In genomic region chr22:44091751-44092150, GRCh38 we compare ENCODE assay signal across 21 cellular contexts.
"Had no signal": no experiment of that assay in that cellular context is flagged by ENCODE, and none has a peak within 500 bp of the region (broad histone marks: within the 10 kb centered on the region; RNA-seq: fewer than 3 reads in every experiment).

No MANE protein-coding gene starts in this region.

- H2AFZ ChIP-seq: hepatocyte, neural progenitor cell, parathyroid adenoma had no signal

- H3K4me2 ChIP-seq: hepatocyte, neural progenitor cell had no signal

- H3K79me2 ChIP-seq: hepatocyte, parathyroid adenoma had no signal

- H3K27ac Mint-ChIP-seq: mesothelial cell of epicardium; natural killer cell; nephron progenitor cell; neural progenitor cell; stimulated activated effector memory CD8-positive, alpha-beta T cell treated with anti-CD3 and anti-CD28 coated beads, Interleukin-12 subunit alpha, Interleukin-12 subunit beta, amount 100 ng/mL, for 72 hours; stimulated activated naive CD8-positive, alpha-beta T cell treated with anti-CD3 and anti-CD28 coated beads, Interleukin-15, Interleukin-2, amounts not matched to agents 100 ng/mL and 50 ng/mL, for 24 hours had no signal

- H3K27me3 ChIP-seq: hepatocyte, left lung, neural progenitor cell, neutrophil, right lobe of liver, suprapubic skin, tibial artery, upper lobe of right lung had no signal

- H3K4me1 Mint-ChIP-seq: natural killer cell; stimulated activated effector memory CD8-positive, alpha-beta T cell treated with anti-CD3 and anti-CD28 coated beads, Interleukin-12 subunit alpha, Interleukin-12 subunit beta, amount 100 ng/mL, for 72 hours had no signal

- H3K36me3 Mint-ChIP-seq: mesothelial cell of epicardium, natural killer cell, neural progenitor cell had no signal

- H3K4me1 ChIP-seq: neural progenitor cell, parathyroid adenoma, right lobe of liver had no signal

- H3K27ac ChIP-seq: hepatocyte, left lung, neural progenitor cell, neutrophil, parathyroid adenoma, psoas muscle, right lobe of liver, skin epidermis, suprapubic skin, thoracic aorta, tibial artery, upper lobe of right lung had no signal

- H3K27me3 Mint-ChIP-seq: naive B cell; stimulated activated naive CD8-positive, alpha-beta T cell treated with anti-CD3 and anti-CD28 coated beads, Interleukin-15, Interleukin-2, amounts not matched to agents 100 ng/mL and 50 ng/mL, for 24 hours had no signal

- H3K4me3 ChIP-seq: hepatocyte, left lung, lung, neural progenitor cell, psoas muscle, right lobe of liver, skin epidermis, suprapubic skin, thoracic aorta, tibial artery, upper lobe of right lung had no signal

- H3K9ac ChIP-seq: neural progenitor cell, parathyroid adenoma had no signal

- H3K36me3 ChIP-seq: neural progenitor cell, neutrophil, right lobe of liver, thoracic aorta had no signal

- ATAC-seq: left colon, left lung, natural killer cell, psoas muscle, right lobe of liver, upper lobe of right lung had no signal

- DNase-seq: left colon; naive B cell; natural killer cell; nephron progenitor cell; stimulated activated naive CD4-positive, alpha-beta T cell; tibial artery; upper lobe of right lung had no signal

- H3K9me3 ChIP-seq: left lung, neutrophil, psoas muscle, right lobe of liver, suprapubic skin, thoracic aorta, tibial artery, upper lobe of right lung had no signal

- H3K4me3 Mint-ChIP-seq: mesothelial cell of epicardium; naive B cell; natural killer cell; nephron progenitor cell; neural progenitor cell; stimulated activated effector memory CD8-positive, alpha-beta T cell treated with anti-CD3 and anti-CD28 coated beads, Interleukin-12 subunit alpha, Interleukin-12 subunit beta, amount 100 ng/mL, for 72 hours; stimulated activated naive CD8-positive, alpha-beta T cell treated with anti-CD3 and anti-CD28 coated beads, Interleukin-15, Interleukin-2, amounts not matched to agents 100 ng/mL and 50 ng/mL, for 24 hours had no signal

- H3K9me3 Mint-ChIP-seq: mesothelial cell of epicardium; naive B cell; natural killer cell; nephron progenitor cell; neural progenitor cell; stimulated activated effector memory CD8-positive, alpha-beta T cell treated with anti-CD3 and anti-CD28 coated beads, Interleukin-12 subunit alpha, Interleukin-12 subunit beta, amount 100 ng/mL, for 72 hours; stimulated activated naive CD8-positive, alpha-beta T cell treated with anti-CD3 and anti-CD28 coated beads, Interleukin-15, Interleukin-2, amounts not matched to agents 100 ng/mL and 50 ng/mL, for 24 hours had no signal
